19 cellular contexts compared by ENCODE assay signal in genomic region chr13:28373803-28374202, GRCh38.
"Had no signal": no experiment of that assay in that cellular context is flagged by ENCODE, and none has a peak within 500 bp of the region (broad histone marks: within the 10 kb centered on the region; RNA-seq: fewer than 3 reads in every experiment).

No MANE protein-coding gene starts in this region.

- H3K4me3 ChIP-seq: gastrocnemius medialis, heart right ventricle, lung, skin epidermis, thyroid gland had no signal

- H3K27me3 ChIP-seq: gastrocnemius medialis, thyroid gland had no signal

- DNase-seq: activated CD4-positive, alpha-beta T cell treated with anti-CD3 and anti-CD28 coated beads, Interleukin-2, amount 10 ng/mL, durations not matched to agents 7 days and 5 days; activated CD8-positive, alpha-beta memory T cell treated with anti-CD3 and anti-CD28 coated beads for 24 hours; activated naive CD4-positive, alpha-beta T cell; activated naive CD8-positive, alpha-beta T cell treated with anti-CD3 and anti-CD28 coated beads, Interleukin-2, amount 50 U/mL, for 24 hours; aorta; cerebellar nuclear complex; effector memory CD8-positive, alpha-beta T cell; gastrocnemius medialis; heart right ventricle; naive B cell; posterior cingulate gyrus; retina; stimulated activated CD4-positive, alpha-beta T cell treated with anti-CD3 and anti-CD28 coated beads, Interleukin-15, amount 100 ng/mL, for 24 hours; stimulated activated CD4-positive, alpha-beta T cell treated with anti-CD3 and anti-CD28 coated beads, Interleukin-4, amount 100 ng/mL, for 1 hour; stimulated activated naive B cell treated with anti-CD40 and anti-IgM and Interleukin-4, amounts not matched to agents 10 μg/mL and 1 μg/mL and 100 μg/mL, for 72 hours; thyroid gland had no signal

- H3K27ac ChIP-seq: epithelial cell of prostate, gastrocnemius medialis, heart right ventricle, skin epidermis, thyroid gland had no signal

- H3K9me3 ChIP-seq: gastrocnemius medialis, heart right ventricle, thyroid gland had no signal

- H3K36me3 ChIP-seq: gastrocnemius medialis, thyroid gland had no signal

- H3K4me1 ChIP-seq: gastrocnemius medialis had no signal

- ATAC-seq: activated naive CD8-positive, alpha-beta T cell treated with anti-CD3 and anti-CD28 coated beads, Interleukin-2, amount 50 U/mL, for 24 hours; effector memory CD8-positive, alpha-beta T cell; heart right ventricle; stimulated activated naive B cell treated with anti-CD40 and anti-IgM and Interleukin-4, amounts not matched to agents 10 μg/mL and 1 μg/mL and 100 μg/mL, for 72 hours had no signal
